In the genomic region with DNA sequence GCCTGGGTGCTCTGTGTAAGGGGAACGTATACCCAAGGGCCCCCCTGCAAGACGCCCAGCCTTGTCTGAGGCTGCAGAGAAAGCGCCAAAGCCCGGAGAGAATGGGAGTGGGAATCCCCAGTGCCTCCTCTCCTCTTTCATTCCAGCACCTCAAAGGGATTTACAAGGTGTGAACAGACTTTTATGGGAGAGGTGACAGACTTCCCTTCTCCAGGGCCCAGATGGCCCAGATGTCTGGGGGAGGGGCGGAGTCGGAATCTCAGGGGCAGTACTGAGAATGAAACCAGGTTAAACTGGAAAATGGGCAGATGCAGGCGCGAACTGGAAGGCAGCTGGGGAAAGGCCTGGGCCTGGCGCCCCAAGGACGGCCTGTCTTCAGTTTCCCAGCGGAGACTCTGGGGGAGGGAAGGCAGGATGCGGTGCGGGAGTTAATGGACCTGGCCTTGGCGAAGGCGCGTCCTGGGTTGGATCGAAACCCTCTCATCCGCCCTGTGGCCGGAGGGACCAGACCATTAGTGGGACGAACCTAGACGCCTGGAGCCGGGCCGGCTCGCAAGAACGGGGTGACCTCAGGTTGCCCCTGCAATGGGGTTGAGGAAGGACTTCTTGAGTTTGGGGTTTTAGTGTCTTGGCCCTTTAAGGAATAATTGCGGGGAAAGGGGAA, we compare ENCODE assay signal across 1 cellular context.
A peak's percentile ranks its signal among the peaks of the same experiment; 100 is the strongest.
TF ChIP-seq lines count a peak whose summit lies in the region.

No MANE protein-coding gene starts in this region.

TF ChIP-seq in GM12878, 131 proteins besides CTCF, POLR2A, EP300 and RAD21:
- peak; percentile 60; the same call in 1 of the 2 replicates for TF ChIP-seq EED (IDR thresholded peaks at IDR 0.05; ENCODE audit: low read depth)
- no peak for TF ChIP-seq MYC (IDR thresholded peaks at IDR 0.05; ENCODE audit: insufficient read depth, insufficient read length, insufficient replicate concordance, low read length, severe bottlenecking)
- no peak for TF ChIP-seq NRF1 (conservative IDR thresholded peaks at IDR 0.05; ENCODE audit: low read depth, low read length)
- TF ChIP-seq RB1 (IDR thresholded peaks at IDR 0.05; ENCODE audit: borderline replicate concordance) = no peak
- no peak for TF ChIP-seq CHD2 (IDR thresholded peaks at IDR 0.05; ENCODE audit: borderline replicate concordance, low read depth, low read length)
- no peak for TF ChIP-seq PML (IDR thresholded peaks at IDR 0.05; ENCODE audit: low read length)
- TF ChIP-seq, protein P1, sequence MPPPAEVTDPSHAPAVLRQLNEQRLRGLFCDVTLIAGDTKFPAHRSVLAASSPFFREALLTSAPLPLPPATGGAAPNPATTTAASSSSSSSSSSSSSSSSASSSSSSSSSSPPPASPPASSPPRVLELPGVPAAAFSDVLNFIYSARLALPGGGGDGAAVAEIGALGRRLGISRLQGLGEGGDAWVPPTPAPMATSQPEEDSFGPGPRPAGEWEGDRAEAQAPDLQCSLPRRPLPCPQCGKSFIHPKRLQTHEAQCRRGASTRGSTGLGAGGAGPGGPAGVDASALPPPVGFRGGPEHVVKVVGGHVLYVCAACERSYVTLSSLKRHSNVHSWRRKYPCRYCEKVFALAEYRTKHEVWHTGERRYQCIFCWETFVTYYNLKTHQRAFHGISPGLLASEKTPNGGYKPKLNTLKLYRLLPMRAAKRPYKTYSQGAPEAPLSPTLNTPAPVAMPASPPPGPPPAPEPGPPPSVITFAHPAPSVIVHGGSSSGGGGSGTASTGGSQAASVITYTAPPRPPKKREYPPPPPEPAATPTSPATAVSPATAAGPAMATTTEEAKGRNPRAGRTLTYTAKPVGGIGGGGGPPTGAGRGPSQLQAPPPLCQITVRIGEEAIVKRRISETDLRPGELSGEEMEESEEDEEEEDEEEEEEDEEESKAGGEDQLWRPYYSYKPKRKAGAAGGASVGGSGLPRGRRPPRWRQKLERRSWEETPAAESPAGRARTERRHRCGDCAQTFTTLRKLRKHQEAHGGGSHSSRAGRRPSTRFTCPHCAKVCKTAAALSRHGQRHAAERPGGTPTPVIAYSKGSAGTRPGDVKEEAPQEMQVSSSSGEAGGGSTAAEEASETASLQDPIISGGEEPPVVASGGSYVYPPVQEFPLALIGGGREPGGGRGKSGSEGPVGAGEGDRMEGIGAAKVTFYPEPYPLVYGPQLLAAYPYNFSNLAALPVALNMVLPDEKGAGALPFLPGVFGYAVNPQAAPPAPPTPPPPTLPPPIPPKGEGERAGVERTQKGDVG (CRISPR knock-in tag; IDR thresholded peaks at IDR 0.05) = no peak
- TF ChIP-seq CBX5 (IDR thresholded peaks at IDR 0.05; ENCODE audit: low read depth) = no peak
- no peak for TF ChIP-seq SIN3A (IDR thresholded peaks at IDR 0.05; ENCODE audit: low read depth, low read length)
- no peak for TF ChIP-seq EZH2 (IDR thresholded peaks at IDR 0.05; ENCODE audit: borderline replicate concordance, control insufficient read depth, low read depth, low read length)
- TF ChIP-seq ZNF384 (IDR thresholded peaks at IDR 0.05; ENCODE audit: borderline replicate concordance, low read depth, low read length) = no peak
- TF ChIP-seq FOXK2 (IDR thresholded peaks at IDR 0.05) = no peak
- no peak for TF ChIP-seq NBN (IDR thresholded peaks at IDR 0.05)
- peak; percentile 22; the same call in 1 of the 2 replicates for TF ChIP-seq HDGF (IDR thresholded peaks at IDR 0.05)
- TF ChIP-seq IKZF1 (conservative IDR thresholded peaks at IDR 0.05) = peak; percentile 25; the same call in 1 of the 2 replicates
- TF ChIP-seq, protein P2, sequence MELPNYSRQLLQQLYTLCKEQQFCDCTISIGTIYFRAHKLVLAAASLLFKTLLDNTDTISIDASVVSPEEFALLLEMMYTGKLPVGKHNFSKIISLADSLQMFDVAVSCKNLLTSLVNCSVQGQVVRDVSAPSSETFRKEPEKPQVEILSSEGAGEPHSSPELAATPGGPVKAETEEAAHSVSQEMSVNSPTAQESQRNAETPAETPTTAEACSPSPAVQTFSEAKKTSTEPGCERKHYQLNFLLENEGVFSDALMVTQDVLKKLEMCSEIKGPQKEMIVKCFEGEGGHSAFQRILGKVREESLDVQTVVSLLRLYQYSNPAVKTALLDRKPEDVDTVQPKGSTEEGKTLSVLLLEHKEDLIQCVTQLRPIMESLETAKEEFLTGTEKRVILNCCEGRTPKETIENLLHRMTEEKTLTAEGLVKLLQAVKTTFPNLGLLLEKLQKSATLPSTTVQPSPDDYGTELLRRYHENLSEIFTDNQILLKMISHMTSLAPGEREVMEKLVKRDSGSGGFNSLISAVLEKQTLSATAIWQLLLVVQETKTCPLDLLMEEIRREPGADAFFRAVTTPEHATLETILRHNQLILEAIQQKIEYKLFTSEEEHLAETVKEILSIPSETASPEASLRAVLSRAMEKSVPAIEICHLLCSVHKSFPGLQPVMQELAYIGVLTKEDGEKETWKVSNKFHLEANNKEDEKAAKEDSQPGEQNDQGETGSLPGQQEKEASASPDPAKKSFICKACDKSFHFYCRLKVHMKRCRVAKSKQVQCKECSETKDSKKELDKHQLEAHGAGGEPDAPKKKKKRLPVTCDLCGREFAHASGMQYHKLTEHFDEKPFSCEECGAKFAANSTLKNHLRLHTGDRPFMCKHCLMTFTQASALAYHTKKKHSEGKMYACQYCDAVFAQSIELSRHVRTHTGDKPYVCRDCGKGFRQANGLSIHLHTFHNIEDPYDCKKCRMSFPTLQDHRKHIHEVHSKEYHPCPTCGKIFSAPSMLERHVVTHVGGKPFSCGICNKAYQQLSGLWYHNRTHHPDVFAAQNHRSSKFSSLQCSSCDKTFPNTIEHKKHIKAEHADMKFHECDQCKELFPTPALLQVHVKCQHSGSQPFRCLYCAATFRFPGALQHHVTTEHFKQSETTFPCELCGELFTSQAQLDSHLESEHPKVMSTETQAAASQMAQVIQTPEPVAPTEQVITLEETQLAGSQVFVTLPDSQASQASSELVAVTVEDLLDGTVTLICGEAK (IDR thresholded peaks at IDR 0.05; ENCODE audit: borderline replicate concordance) = no peak
- peak; percentile 66 for TF ChIP-seq MEF2B (IDR thresholded peaks at IDR 0.05; ENCODE audit: partially characterized antibody, poor library complexity, severe bottlenecking)
- no peak for TF ChIP-seq USF1 (IDR thresholded peaks at IDR 0.05; ENCODE audit: borderline replicate concordance, extremely low read length, insufficient read depth, low read depth, low read length)
- no peak for TF ChIP-seq MTA3 (IDR thresholded peaks at IDR 0.05; ENCODE audit: borderline replicate concordance, low read length)
- TF ChIP-seq POLR2AphosphoS5 (IDR thresholded peaks at IDR 0.05; ENCODE audit: low read length) = no peak
- TF ChIP-seq, protein P3, sequence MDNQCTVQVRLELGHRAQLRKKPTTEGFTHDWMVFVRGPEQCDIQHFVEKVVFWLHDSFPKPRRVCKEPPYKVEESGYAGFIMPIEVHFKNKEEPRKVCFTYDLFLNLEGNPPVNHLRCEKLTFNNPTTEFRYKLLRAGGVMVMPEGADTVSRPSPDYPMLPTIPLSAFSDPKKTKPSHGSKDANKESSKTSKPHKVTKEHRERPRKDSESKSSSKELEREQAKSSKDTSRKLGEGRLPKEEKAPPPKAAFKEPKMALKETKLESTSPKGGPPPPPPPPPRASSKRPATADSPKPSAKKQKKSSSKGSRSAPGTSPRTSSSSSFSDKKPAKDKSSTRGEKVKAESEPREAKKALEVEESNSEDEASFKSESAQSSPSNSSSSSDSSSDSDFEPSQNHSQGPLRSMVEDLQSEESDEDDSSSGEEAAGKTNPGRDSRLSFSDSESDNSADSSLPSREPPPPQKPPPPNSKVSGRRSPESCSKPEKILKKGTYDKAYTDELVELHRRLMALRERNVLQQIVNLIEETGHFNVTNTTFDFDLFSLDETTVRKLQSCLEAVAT (IDR thresholded peaks at IDR 0.05) = 0 out of 2 replicates have a peak, but pooled peaks have one; percentile 13
- no peak for TF ChIP-seq MYB (IDR thresholded peaks at IDR 0.05; ENCODE audit: borderline replicate concordance, low read depth, low read length)
- TF ChIP-seq RAD51 (IDR thresholded peaks at IDR 0.05) = no peak
- TF ChIP-seq NR2F1 (conservative IDR thresholded peaks at IDR 0.05) = no peak
- TF ChIP-seq IKZF2 (IDR thresholded peaks at IDR 0.05) = 0 out of 4 replicates have a peak, but pooled peaks of 1 of the 2 experiments have one; percentile 52
- no peak for TF ChIP-seq KLF5 (IDR thresholded peaks at IDR 0.05; ENCODE audit: partially characterized antibody)
- no peak; the same call in 1 of the 2 replicates for TF ChIP-seq CHD4 (IDR thresholded peaks at IDR 0.05)
- TF ChIP-seq, protein P4, sequence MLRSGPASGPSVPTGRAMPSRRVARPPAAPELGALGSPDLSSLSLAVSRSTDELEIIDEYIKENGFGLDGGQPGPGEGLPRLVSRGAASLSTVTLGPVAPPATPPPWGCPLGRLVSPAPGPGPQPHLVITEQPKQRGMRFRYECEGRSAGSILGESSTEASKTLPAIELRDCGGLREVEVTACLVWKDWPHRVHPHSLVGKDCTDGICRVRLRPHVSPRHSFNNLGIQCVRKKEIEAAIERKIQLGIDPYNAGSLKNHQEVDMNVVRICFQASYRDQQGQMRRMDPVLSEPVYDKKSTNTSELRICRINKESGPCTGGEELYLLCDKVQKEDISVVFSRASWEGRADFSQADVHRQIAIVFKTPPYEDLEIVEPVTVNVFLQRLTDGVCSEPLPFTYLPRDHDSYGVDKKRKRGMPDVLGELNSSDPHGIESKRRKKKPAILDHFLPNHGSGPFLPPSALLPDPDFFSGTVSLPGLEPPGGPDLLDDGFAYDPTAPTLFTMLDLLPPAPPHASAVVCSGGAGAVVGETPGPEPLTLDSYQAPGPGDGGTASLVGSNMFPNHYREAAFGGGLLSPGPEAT (IDR thresholded peaks at IDR 0.05; ENCODE audit: low read depth) = peak; percentile 21; the same call in 1 of the 2 replicates
- 0 out of 2 replicates have a peak, but pooled peaks have one; percentile 13 for TF ChIP-seq ATF7 (IDR thresholded peaks at IDR 0.05; ENCODE audit: low read depth)
- peak; percentile 1 for TF ChIP-seq SP1 (IDR thresholded peaks at IDR 0.05; ENCODE audit: low read depth, low read length)
- no peak for TF ChIP-seq MXI1 (IDR thresholded peaks at IDR 0.05; ENCODE audit: low read depth, low read length)
- TF ChIP-seq JUND (IDR thresholded peaks at IDR 0.05; ENCODE audit: low read depth, low read length) = 0 out of 2 replicates have a peak, but pooled peaks have one; percentile 5
- TF ChIP-seq EGR1 (IDR thresholded peaks at IDR 0.05; ENCODE audit: borderline replicate concordance in 1 of 2, low read depth in 2 of 2, low read length in 2 of 2) = no peak
- TF ChIP-seq USF2 (IDR thresholded peaks at IDR 0.05; ENCODE audit: borderline replicate concordance, low read depth, low read length) = no peak
- TF ChIP-seq, protein P5, sequence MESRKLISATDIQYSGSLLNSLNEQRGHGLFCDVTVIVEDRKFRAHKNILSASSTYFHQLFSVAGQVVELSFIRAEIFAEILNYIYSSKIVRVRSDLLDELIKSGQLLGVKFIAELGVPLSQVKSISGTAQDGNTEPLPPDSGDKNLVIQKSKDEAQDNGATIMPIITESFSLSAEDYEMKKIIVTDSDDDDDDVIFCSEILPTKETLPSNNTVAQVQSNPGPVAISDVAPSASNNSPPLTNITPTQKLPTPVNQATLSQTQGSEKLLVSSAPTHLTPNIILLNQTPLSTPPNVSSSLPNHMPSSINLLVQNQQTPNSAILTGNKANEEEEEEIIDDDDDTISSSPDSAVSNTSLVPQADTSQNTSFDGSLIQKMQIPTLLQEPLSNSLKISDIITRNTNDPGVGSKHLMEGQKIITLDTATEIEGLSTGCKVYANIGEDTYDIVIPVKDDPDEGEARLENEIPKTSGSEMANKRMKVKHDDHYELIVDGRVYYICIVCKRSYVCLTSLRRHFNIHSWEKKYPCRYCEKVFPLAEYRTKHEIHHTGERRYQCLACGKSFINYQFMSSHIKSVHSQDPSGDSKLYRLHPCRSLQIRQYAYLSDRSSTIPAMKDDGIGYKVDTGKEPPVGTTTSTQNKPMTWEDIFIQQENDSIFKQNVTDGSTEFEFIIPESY (IDR thresholded peaks at IDR 0.05) = no peak
- TF ChIP-seq GATAD2B (conservative IDR thresholded peaks at IDR 0.05; ENCODE audit: low read depth) = no peak
- no peak for TF ChIP-seq GABPA (IDR thresholded peaks at IDR 0.05; ENCODE audit: low read depth)
- no peak for TF ChIP-seq ZNF622 (IDR thresholded peaks at IDR 0.05)
- TF ChIP-seq ZNF24 (IDR thresholded peaks at IDR 0.05) = no peak
